8 cellular contexts compared by ENCODE assay signal in genomic region chr20:45842169-45842812, GRCh38. TPM values are rescaled to one million over a fixed set of nuclear protein-coding genes. Genes with fewer than 3 reads are reported as not detected.
A peak's percentile ranks its signal among the peaks of the same experiment; 100 is the strongest.
DNase-seq lines count a peak whose midpoint lies in the region; ATAC-seq and TF ChIP-seq lines count a peak whose summit lies in the region.

No MANE protein-coding gene starts in this region.

- TF ChIP-seq CTCF in chondrocyte (IDR thresholded peaks at IDR 0.05) = no peak
- TF ChIP-seq CTCF in neural crest cell (conservative IDR thresholded peaks at IDR 0.05) = no peak

- H3K4me3 Mint-ChIP-seq in chondrocyte (ENCODE audit: unreplicated experiment) (no peak overlapping the region), neural crest cell (no peak overlapping the region)

- DNase-seq in EL (peak; percentile 30), chondrocyte (ENCODE audit: low spot score) (no peak), neural crest cell (ENCODE audit: low read depth, low spot score) (no peak), NK-92 (lab: John Stamatoyannopoulos, UW; ENCODE audit: unreplicated experiment) (no peak), COR-L47 (lab: John Stamatoyannopoulos, UW) (no peak), amniotic stem cell (lab: John Stamatoyannopoulos, UW) (no peak)

- ATAC-seq in HG03066 (IDR thresholded peaks at IDR 0.05; ENCODE audit: low read depth, unreplicated experiment) = peak; percentile 70
- ATAC-seq in SK-N-SH treated with all-trans-retinoic acid at 6 μM for 48 hours = no peak; the same call in 2 of the 3 replicates

- H3K36me3 Mint-ChIP-seq in chondrocyte (ENCODE audit: low read depth) (peaks cover 6% of the 10 kb centered on the region), neural crest cell (ENCODE audit: low read depth) (peaks cover 3% of the 10 kb centered on the region)

- peaks cover 9% of the 10 kb centered on the region for H3K4me1 Mint-ChIP-seq in chondrocyte (ENCODE audit: low read depth)
- H3K4me1 Mint-ChIP-seq in neural crest cell = no peaks in the 10 kb centered on the region

- H3K9me3 Mint-ChIP-seq in chondrocyte (ENCODE audit: low read depth) (no peaks in the 10 kb centered on the region), neural crest cell (no peaks in the 10 kb centered on the region)

- H3K27me3 Mint-ChIP-seq in chondrocyte (ENCODE audit: low read depth) (no peaks in the 10 kb centered on the region), neural crest cell (ENCODE audit: low read depth) (no peaks in the 10 kb centered on the region)

- peak overlapping the region; percentile 57 for H3K27ac Mint-ChIP-seq in chondrocyte (ENCODE audit: unreplicated experiment)
- peak overlapping the region; percentile 62 for H3K27ac Mint-ChIP-seq in neural crest cell (ENCODE audit: unreplicated experiment)

TF ChIP-seq in SK-N-SH treated with all-trans-retinoic acid at 6 μM for 48 hours, 23 proteins besides CTCF, POLR2A, EP300 and RAD21:
- TF ChIP-seq ISL1 (CRISPR knock-in tag; IDR thresholded peaks at IDR 0.05) (no peak), CSDC2 (CRISPR knock-in tag; IDR thresholded peaks at IDR 0.05) (no peak), ZNF8 (CRISPR knock-in tag; IDR thresholded peaks at IDR 0.05) (no peak), ZC3H10 (CRISPR knock-in tag; IDR thresholded peaks at IDR 0.05) (no peak), PPARA (CRISPR knock-in tag; IDR thresholded peaks at IDR 0.05; ENCODE audit: borderline replicate concordance) (no peak), POU6F1 (CRISPR knock-in tag; IDR thresholded peaks at IDR 0.05; ENCODE audit: borderline replicate concordance, low read depth) (no peak), ZFP30 (CRISPR knock-in tag; IDR thresholded peaks at IDR 0.05) (no peak), TCF4 (CRISPR knock-in tag; IDR thresholded peaks at IDR 0.05; ENCODE audit: borderline replicate concordance) (no peak), SNAI2 (CRISPR knock-in tag; IDR thresholded peaks at IDR 0.05) (no peak), TSHZ2 (CRISPR knock-in tag; IDR thresholded peaks at IDR 0.05) (no peak), BACH2 (CRISPR knock-in tag; IDR thresholded peaks at IDR 0.05; ENCODE audit: borderline replicate concordance) (no peak), ZFP3 (CRISPR knock-in tag; IDR thresholded peaks at IDR 0.05) (no peak), ZNF70 (CRISPR knock-in tag; IDR thresholded peaks at IDR 0.05) (no peak), CREB5 (CRISPR knock-in tag; IDR thresholded peaks at IDR 0.05; ENCODE audit: low read depth) (no peak), CSRNP3 (CRISPR knock-in tag; IDR thresholded peaks at IDR 0.05) (no peak), ZNF565 (CRISPR knock-in tag; conservative IDR thresholded peaks at IDR 0.05; ENCODE audit: low read depth) (no peak), PATZ1 (CRISPR knock-in tag; IDR thresholded peaks at IDR 0.05; ENCODE audit: borderline replicate concordance) (no peak), ARNTL (CRISPR knock-in tag; IDR thresholded peaks at IDR 0.05; ENCODE audit: borderline replicate concordance, low read depth) (no peak), TOX (CRISPR knock-in tag; IDR thresholded peaks at IDR 0.05; ENCODE audit: borderline replicate concordance) (no peak)

RNA-seq across cellular contexts. Expression of gene SNX21, which starts 8.7 kb away (rescaled TPM):
- total RNA-seq in chondrocyte (25.2 to 27.7 TPM (median 26.5 TPM) in 3 replicates), neural crest cell (16.8 and 19.4 TPM in 2 replicates)

RNA-seq across cellular contexts. Expression of gene ACOT8, which starts 14.9 kb away (rescaled TPM):
- total RNA-seq in chondrocyte (14.2 to 22.8 TPM (median 15.9 TPM) in 3 replicates), neural crest cell (14.5 and 15.3 TPM in 2 replicates)

RNA-seq across cellular contexts. Expression of gene ZSWIM3, which starts 15.1 kb away (rescaled TPM):
- total RNA-seq in chondrocyte (3.4 to 4.9 TPM (median 3.9 TPM) in 3 replicates), neural crest cell (4.5 and 4.8 TPM in 2 replicates)

RNA-seq across cellular contexts. Expression of gene TNNC2, which starts 15.2 kb away (rescaled TPM):
- total RNA-seq in chondrocyte (0.46 to 0.63 TPM (median 0.52 TPM) in 3 replicates), neural crest cell (not detected in 2 replicates)

RNA-seq across cellular contexts. Expression of gene UBE2C, which starts 29.8 kb away (rescaled TPM):
- total RNA-seq in chondrocyte (12.8 to 17.2 TPM (median 15.3 TPM) in 3 replicates), neural crest cell (202 and 212 TPM in 2 replicates)
